ENCODE assay signal across 9 cellular contexts in the genomic region with DNA sequence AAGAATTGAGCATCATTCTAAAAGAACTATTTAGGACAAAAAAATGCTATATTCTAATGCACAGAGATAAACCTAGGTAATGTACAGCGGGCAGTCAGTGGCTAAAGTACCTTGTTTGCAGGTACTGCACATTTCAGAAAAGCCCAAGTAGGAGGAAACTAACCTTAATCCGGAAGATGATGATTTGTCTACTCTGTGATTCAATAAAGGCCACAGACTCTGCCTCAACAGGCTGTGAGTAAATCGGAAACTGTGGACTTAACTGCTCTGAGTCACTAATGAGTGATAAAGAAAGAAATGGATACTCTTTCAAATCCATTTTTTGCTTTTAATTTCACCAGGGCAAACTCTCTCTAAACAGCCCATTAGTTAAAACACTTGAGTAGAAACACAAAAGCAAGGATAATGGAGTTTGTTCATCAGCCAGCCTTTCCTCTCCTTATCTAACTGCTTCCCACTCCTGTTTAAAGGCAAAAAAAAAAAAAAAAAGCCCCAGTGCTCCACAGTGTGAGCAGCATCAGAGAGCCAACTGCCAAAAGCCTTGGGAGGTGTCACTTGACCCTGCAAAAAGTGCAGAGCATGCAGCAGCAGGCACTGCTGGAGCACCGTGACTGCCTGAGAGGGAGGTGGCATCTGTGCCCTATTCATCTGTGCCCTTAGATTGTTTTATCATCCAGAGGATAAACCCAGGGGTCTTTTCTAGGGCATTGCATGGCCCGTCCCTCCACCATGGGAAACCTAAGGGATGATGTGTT.
DNase-seq lines count a peak whose midpoint lies in the region; ATAC-seq and TF ChIP-seq lines count a peak whose summit lies in the region.
"Had no signal": no experiment of that assay in that cellular context is flagged by ENCODE, and none has a peak within 500 bp of the region (broad histone marks: within the 10 kb centered on the region; RNA-seq: fewer than 3 reads in every experiment).

No MANE protein-coding gene starts in this region.

- TF ChIP-seq EP300 in transverse colon (IDR thresholded peaks at IDR 0.05; ENCODE audit: low read depth) = no peak

- no peak overlapping the region for H3K27ac Mint-ChIP-seq in activated T-helper 17 cell treated with anti-CD3 and anti-CD28 coated beads, Interleukin-2, amount 50 U/mL, for 72 hours
- H3K27ac Mint-ChIP-seq in Calu3 (ENCODE audit: unreplicated experiment) = no peak overlapping the region
- H3K27ac Mint-ChIP-seq: activated T-cell treated with anti-CD3 and anti-CD28 coated beads, Interleukin-2, amount 50 U/mL, for 24 hours had no signal

- no TSS peak for BruUV-seq in Calu3 (replicated peaks; lab: Mats Ljungman, UMichigan)

- H3K36me3 ChIP-seq in transverse colon = no peaks in the 10 kb centered on the region

- no peak overlapping the region for H3K27ac ChIP-seq in transverse colon

- H3K27me3 ChIP-seq in transverse colon = no peaks in the 10 kb centered on the region

- ATAC-seq in GM19351 (IDR thresholded peaks at IDR 0.05; ENCODE audit: unreplicated experiment) = peak; percentile 92
- ATAC-seq in HG03378 (IDR thresholded peaks at IDR 0.05; ENCODE audit: unreplicated experiment) = peak; percentile 96
- ATAC-seq in activated T-helper 17 cell treated with anti-CD3 and anti-CD28 coated beads, Interleukin-2, amount 50 U/mL, for 72 hours (replicated peaks) = peak; percentile 95

- no peaks in the 10 kb centered on the region for H3K4me1 Mint-ChIP-seq in activated T-helper 17 cell treated with anti-CD3 and anti-CD28 coated beads, Interleukin-2, amount 50 U/mL, for 72 hours
- H3K4me1 Mint-ChIP-seq in Calu3 (ENCODE audit: low read depth, unreplicated experiment) = peaks cover 9% of the 10 kb centered on the region

- H3K4me3 ChIP-seq in transverse colon = no peak overlapping the region

- TF ChIP-seq CTCF in transverse colon (IDR thresholded peaks at IDR 0.05) = no peak
- TF ChIP-seq CTCF in Calu3 (IDR thresholded peaks at IDR 0.05; ENCODE audit: unreplicated experiment) = no peak

- H3K4me3 Mint-ChIP-seq in activated T-helper 17 cell treated with anti-CD3 and anti-CD28 coated beads, Interleukin-2, amount 50 U/mL, for 72 hours = no peak overlapping the region
- no peak overlapping the region for H3K4me3 Mint-ChIP-seq in Calu3 (ENCODE audit: low read depth, unreplicated experiment)
- H3K4me3 Mint-ChIP-seq: activated T-cell treated with anti-CD3 and anti-CD28 coated beads, Interleukin-2, amount 50 U/mL, for 24 hours had no signal

- DNase-seq in AG20443 (ENCODE audit: low spot score) (peak; percentile 40), transverse colon (no peak), Calu3 (no peak), Kasumi-1 (lab: John Stamatoyannopoulos, UW) (no peak), midbrain (lab: John Stamatoyannopoulos, UW) (no peak)
- DNase-seq: activated T-cell treated with anti-CD3 and anti-CD28 coated beads, Interleukin-2, amount 50 U/mL, for 24 hours had no signal

- H3K27me3 Mint-ChIP-seq in activated T-helper 17 cell treated with anti-CD3 and anti-CD28 coated beads, Interleukin-2, amount 50 U/mL, for 72 hours = peaks cover 32% of the 10 kb centered on the region
- no peaks in the 10 kb centered on the region for H3K27me3 Mint-ChIP-seq in Calu3 (ENCODE audit: unreplicated experiment)

- no peaks in the 10 kb centered on the region for H3K9me3 Mint-ChIP-seq in activated T-helper 17 cell treated with anti-CD3 and anti-CD28 coated beads, Interleukin-2, amount 50 U/mL, for 72 hours
- peaks cover 3% of the 10 kb centered on the region for H3K9me3 Mint-ChIP-seq in Calu3 (ENCODE audit: low read depth, unreplicated experiment)
- H3K9me3 Mint-ChIP-seq: activated T-cell treated with anti-CD3 and anti-CD28 coated beads, Interleukin-2, amount 50 U/mL, for 24 hours had no signal

- CTCF ChIA-PET in Calu3 (lab: Charles Lee) = no interaction called here

- WGBS in transverse colon (ENCODE audit: low coverage in 1 of 2), 2 donors = 63 to 65% methylated on average over 3 to 5 of the region's 5 CpGs

- no peaks in the 10 kb centered on the region for H3K36me3 Mint-ChIP-seq in activated T-helper 17 cell treated with anti-CD3 and anti-CD28 coated beads, Interleukin-2, amount 50 U/mL, for 72 hours (ENCODE audit: low read depth)
- H3K36me3 Mint-ChIP-seq in Calu3 (ENCODE audit: insufficient read depth, unreplicated experiment) = no peaks in the 10 kb centered on the region

- no peaks in the 10 kb centered on the region for H3K4me1 ChIP-seq in transverse colon

- intact Hi-C loops in transverse colon (cut with DNase I; ENCODE audit: low total_unique reads) (no loop called here), Calu3 (cut with micrococcal nuclease; ENCODE audit: unreplicated experiment) (no loop called here)

- in situ Hi-C loops in transverse colon (cut with MboI; ENCODE audit: low pct_ligation_motif_present in 1 of 4, low pct_unique_long_range_greater_than_20kb in 1 of 4, low sequenced_read_pairs in 3 of 4) = no loop called here

- H3K9me3 ChIP-seq in transverse colon = no peaks in the 10 kb centered on the region

- TF ChIP-seq POLR2A in transverse colon (IDR thresholded peaks at IDR 0.05) = no peak
